Comparison of ENCODE assay signal across 8 cellular contexts in genomic region chr11:119107538-119108150, GRCh38. TPM values are rescaled to one million over a fixed set of nuclear protein-coding genes. Genes with fewer than 3 reads are reported as not detected.
A peak's percentile ranks its signal among the peaks of the same experiment; 100 is the strongest.
DNase-seq lines count a peak whose midpoint lies in the region; ATAC-seq and TF ChIP-seq lines count a peak whose summit lies in the region.

No MANE protein-coding gene starts in this region.

- H3K4me3 ChIP-seq in right atrium auricular region (peak overlapping the region; percentile 79 to 86), skeletal muscle satellite cell (ENCODE audit: low read length) (peak overlapping the region; percentile 88)

- TF ChIP-seq CTCF in right atrium auricular region (IDR thresholded peaks at IDR 0.05) = no peak

- H3K4me1 ChIP-seq in right atrium auricular region = peaks cover 0 to 35% of the 10 kb centered on the region in 2 donors
- peaks cover 24% of the 10 kb centered on the region for H3K4me1 ChIP-seq in skeletal muscle satellite cell (ENCODE audit: control insufficient read depth, insufficient read depth, low read length)

- peaks cover 12% of the 10 kb centered on the region for H3K36me3 Mint-ChIP-seq in activated T-helper 1 cell treated with anti-CD3 and anti-CD28 coated beads, Interleukin-12 subunit alpha, Interleukin-12 subunit beta, Interleukin-2, Interleukin-4 antibody, amounts not matched to agents 30 ng/mL and 10 ng/mL and 1 ng/mL, durations not matched to agents 14 hours and 24 hours and 36 hours (ENCODE audit: low read depth)

- no peaks in the 10 kb centered on the region for H3K9me3 ChIP-seq in right atrium auricular region
- no peaks in the 10 kb centered on the region for H3K9me3 ChIP-seq in skeletal muscle satellite cell (replicated peaks; ENCODE audit: low read length)

- H3K27me3 Mint-ChIP-seq in activated T-helper 1 cell treated with anti-CD3 and anti-CD28 coated beads, Interleukin-12 subunit alpha, Interleukin-12 subunit beta, Interleukin-2, Interleukin-4 antibody, amounts not matched to agents 30 ng/mL and 10 ng/mL and 1 ng/mL, durations not matched to agents 14 hours and 24 hours and 36 hours (ENCODE audit: insufficient read depth) = no peaks in the 10 kb centered on the region

- intact Hi-C loops in activated T-helper 1 cell treated with anti-CD3 and anti-CD28 coated beads, Interleukin-12 subunit alpha, Interleukin-12 subunit beta, Interleukin-2, Interleukin-4 antibody, amounts not matched to agents 30 ng/mL and 10 ng/mL and 1 ng/mL, durations not matched to agents 14 hours and 24 hours and 36 hours (cut with micrococcal nuclease) = loop anchor here (1.0 to 2.0 kb wide), 9 partner anchors 8 to 109 kb away; partner anchors contain the start of genes CENATAC, HINFP, HYOU1 and NLRX1

- H3K27me3 ChIP-seq in right atrium auricular region = no peaks in the 10 kb centered on the region
- no peaks in the 10 kb centered on the region for H3K27me3 ChIP-seq in skeletal muscle satellite cell (ENCODE audit: control insufficient read depth, insufficient read depth, low read length)

- H3K9me3 Mint-ChIP-seq in activated T-helper 1 cell treated with anti-CD3 and anti-CD28 coated beads, Interleukin-12 subunit alpha, Interleukin-12 subunit beta, Interleukin-2, Interleukin-4 antibody, amounts not matched to agents 30 ng/mL and 10 ng/mL and 1 ng/mL, durations not matched to agents 14 hours and 24 hours and 36 hours = no peaks in the 10 kb centered on the region

- H3K27ac ChIP-seq in right atrium auricular region = peak overlapping the region; percentile 78

- H3K9ac ChIP-seq in skeletal muscle satellite cell (ENCODE audit: low read depth, low read length) = peak overlapping the region; percentile 82

- peak overlapping the region; percentile 95 for H3K4me3 Mint-ChIP-seq in activated T-helper 1 cell treated with anti-CD3 and anti-CD28 coated beads, Interleukin-12 subunit alpha, Interleukin-12 subunit beta, Interleukin-2, Interleukin-4 antibody, amounts not matched to agents 30 ng/mL and 10 ng/mL and 1 ng/mL, durations not matched to agents 14 hours and 24 hours and 36 hours

- H3K4me2 ChIP-seq in skeletal muscle satellite cell (ENCODE audit: low read length) = peak overlapping the region; percentile 94

- H3K27ac Mint-ChIP-seq in activated T-helper 1 cell treated with anti-CD3 and anti-CD28 coated beads, Interleukin-12 subunit alpha, Interleukin-12 subunit beta, Interleukin-2, Interleukin-4 antibody, amounts not matched to agents 30 ng/mL and 10 ng/mL and 1 ng/mL, durations not matched to agents 14 hours and 24 hours and 36 hours = peak overlapping the region; percentile 91

- H3K4me1 Mint-ChIP-seq in activated T-helper 1 cell treated with anti-CD3 and anti-CD28 coated beads, Interleukin-12 subunit alpha, Interleukin-12 subunit beta, Interleukin-2, Interleukin-4 antibody, amounts not matched to agents 30 ng/mL and 10 ng/mL and 1 ng/mL, durations not matched to agents 14 hours and 24 hours and 36 hours (ENCODE audit: low read depth) = peaks cover 52% of the 10 kb centered on the region

- DNase-seq in 8988T = peak; percentile 51
- DNase-seq in activated T-helper 1 cell treated with anti-CD3 and anti-CD28 coated beads, Interleukin-12 subunit alpha, Interleukin-12 subunit beta, Interleukin-2, Interleukin-4 antibody, amounts not matched to agents 30 ng/mL and 10 ng/mL and 1 ng/mL, durations not matched to agents 14 hours and 24 hours and 36 hours (ENCODE audit: low spot score) = no peak
- DNase-seq in right atrium auricular region (ENCODE audit: low spot score) = no peak
- no peak for DNase-seq in SIG-M5 (lab: John Stamatoyannopoulos, UW)
- DNase-seq in Kasumi-1 (lab: John Stamatoyannopoulos, UW) = no peak

- H3K36me3 ChIP-seq in right atrium auricular region (peaks cover 19% of the 10 kb centered on the region), skeletal muscle satellite cell (ENCODE audit: insufficient read depth, low read length) (peaks cover 15% of the 10 kb centered on the region)

- peak; percentile 6 for ATAC-seq in GM18519 (IDR thresholded peaks at IDR 0.05; ENCODE audit: low FRiP score, unreplicated experiment)
- ATAC-seq in HG03097 (IDR thresholded peaks at IDR 0.05; ENCODE audit: low FRiP score, unreplicated experiment) = peak; percentile 13

RNA-seq across cellular contexts. Expression of gene C2CD2L, which starts 0.5 kb away (rescaled TPM):
- total RNA-seq in activated T-helper 1 cell treated with anti-CD3 and anti-CD28 coated beads, Interleukin-12 subunit alpha, Interleukin-12 subunit beta, Interleukin-2, Interleukin-4 antibody, amounts not matched to agents 30 ng/mL and 10 ng/mL and 1 ng/mL, durations not matched to agents 14 hours and 24 hours and 36 hours = 35.7 and 38.2 TPM in 2 replicates
- total RNA-seq in right atrium auricular region = 10 to 100 TPM; 10.0 to 14.2 TPM
- total RNA-seq in skeletal muscle satellite cell (2012; rRNA removed) = 2.8 and 3.0 TPM in 2 replicates

RNA-seq across cellular contexts. Expression of gene DPAGT1, which starts 6.0 kb away (rescaled TPM):
- 81.8 and 84.4 TPM in 2 replicates for total RNA-seq in activated T-helper 1 cell treated with anti-CD3 and anti-CD28 coated beads, Interleukin-12 subunit alpha, Interleukin-12 subunit beta, Interleukin-2, Interleukin-4 antibody, amounts not matched to agents 30 ng/mL and 10 ng/mL and 1 ng/mL, durations not matched to agents 14 hours and 24 hours and 36 hours
- total RNA-seq in right atrium auricular region = 10 to 100 TPM; 15.8 to 18.6 TPM
- 21.3 and 31.2 TPM in 2 replicates for total RNA-seq in skeletal muscle satellite cell (2012; rRNA removed)

RNA-seq across cellular contexts. Expression of gene HINFP, which starts 13.7 kb away (rescaled TPM):
- total RNA-seq in activated T-helper 1 cell treated with anti-CD3 and anti-CD28 coated beads, Interleukin-12 subunit alpha, Interleukin-12 subunit beta, Interleukin-2, Interleukin-4 antibody, amounts not matched to agents 30 ng/mL and 10 ng/mL and 1 ng/mL, durations not matched to agents 14 hours and 24 hours and 36 hours = 31.2 and 35.2 TPM in 2 replicates
- total RNA-seq in right atrium auricular region = 10 to 100 TPM; 11.2 to 18.1 TPM
- 8.3 and 10.4 TPM in 2 replicates for total RNA-seq in skeletal muscle satellite cell (2012; rRNA removed)

RNA-seq across cellular contexts. Expression of gene HMBS, which starts 23.0 kb away (rescaled TPM):
- total RNA-seq in activated T-helper 1 cell treated with anti-CD3 and anti-CD28 coated beads, Interleukin-12 subunit alpha, Interleukin-12 subunit beta, Interleukin-2, Interleukin-4 antibody, amounts not matched to agents 30 ng/mL and 10 ng/mL and 1 ng/mL, durations not matched to agents 14 hours and 24 hours and 36 hours = 55.0 and 55.6 TPM in 2 replicates
- 10 to 100 TPM in 1 of 2 donors, 1 to 10 TPM in 1; 4.9 to 13.3 TPM for total RNA-seq in right atrium auricular region
- 10.5 and 15.0 TPM in 2 replicates for total RNA-seq in skeletal muscle satellite cell (2012; rRNA removed)

RNA-seq across cellular contexts. Expression of gene VPS11, which starts 40.0 kb away (rescaled TPM):
- 23.5 and 24.0 TPM in 2 replicates for total RNA-seq in activated T-helper 1 cell treated with anti-CD3 and anti-CD28 coated beads, Interleukin-12 subunit alpha, Interleukin-12 subunit beta, Interleukin-2, Interleukin-4 antibody, amounts not matched to agents 30 ng/mL and 10 ng/mL and 1 ng/mL, durations not matched to agents 14 hours and 24 hours and 36 hours
- total RNA-seq in right atrium auricular region = 10 to 100 TPM; 22.0 to 23.7 TPM
- 18.6 and 21.0 TPM in 2 replicates for total RNA-seq in skeletal muscle satellite cell (2012; rRNA removed)
